In genomic region chr1:33127001-33127823, GRCh38 we compare ENCODE assay signal across 8 cellular contexts.
DNase-seq lines count a peak whose midpoint lies in the region; ATAC-seq lines count a peak whose summit lies in the region.

No MANE protein-coding gene starts in this region.

- peak overlapping the region; percentile 88 for H3K27ac ChIP-seq in effector memory CD4-positive, alpha-beta T cell (ENCODE audit: insufficient read depth, low read length, poor library complexity, severe bottlenecking)

- H3K27me3 ChIP-seq in effector memory CD4-positive, alpha-beta T cell (replicated peaks; ENCODE audit: control insufficient read depth, insufficient read depth, low read length, poor library complexity, severe bottlenecking), result no peaks in the 10 kb centered on the region

- H3K36me3 ChIP-seq in effector memory CD4-positive, alpha-beta T cell (ENCODE audit: control insufficient read depth, insufficient read depth, low read length), result no peaks in the 10 kb centered on the region

- DNase-seq in COR-L47 (lab: John Stamatoyannopoulos, UW) (peak; percentile 99), HS-5 (ENCODE audit: low read depth) (peak; percentile 97), NK-92 (lab: John Stamatoyannopoulos, UW; ENCODE audit: unreplicated experiment) (peak; percentile 84), medulla oblongata (ENCODE audit: extremely low spot score) (peak; percentile 100)
- peak; percentile 98 to 99 for DNase-seq in activated CD8-positive, alpha-beta memory T cell treated with anti-CD3 and anti-CD28 coated beads for 4 hours (ENCODE audit: low read depth in 2 of 2)
- DNase-seq in effector memory CD4-positive, alpha-beta T cell, result peak; percentile 97 to 99 (median 98)
- peak; percentile 98 for DNase-seq in stimulated activated CD8-positive, alpha-beta memory T cell treated with anti-CD3 and anti-CD28 coated beads, Interleukin-12 subunit alpha, Interleukin-12 subunit beta, amount 100 ng/mL, for 1 hour (ENCODE audit: low read depth)

- no peaks in the 10 kb centered on the region for H3K9me3 ChIP-seq in effector memory CD4-positive, alpha-beta T cell (ENCODE audit: control insufficient read depth, low read length)

- peak overlapping the region; percentile 63 for H3K4me3 ChIP-seq in effector memory CD4-positive, alpha-beta T cell (ENCODE audit: insufficient read depth, low read depth, low read length, poor library complexity, severe bottlenecking)

- peak; percentile 83 for ATAC-seq in GM19468 (IDR thresholded peaks at IDR 0.05; ENCODE audit: extremely low read depth, unreplicated experiment)

- H3K4me1 ChIP-seq in effector memory CD4-positive, alpha-beta T cell (ENCODE audit: control insufficient read depth, insufficient read depth, low read length, poor library complexity, severe bottlenecking), result peaks cover 25% of the 10 kb centered on the region

Comparison
In these comparisons a context has a peak if more than half of its experiments do, and no peak if none do; other contexts are left out.
1. Peak in every context shown above with its lines: DNase-seq, ATAC-seq, H3K4me3 ChIP-seq and H3K27ac ChIP-seq.